Comparison of ENCODE assay signal across 19 cellular contexts in genomic region chr5:116990010-116990409, GRCh38.
DNase-seq lines count a peak whose midpoint lies in the region; ATAC-seq and TF ChIP-seq lines count a peak whose summit lies in the region.
"Had no signal": no experiment of that assay in that cellular context is flagged by ENCODE, and none has a peak within 500 bp of the region (broad histone marks: within the 10 kb centered on the region; RNA-seq: fewer than 3 reads in every experiment).

No MANE protein-coding gene starts in this region.

- DNase-seq in NCI-H446 treated with DMSO at 0.1 percent for 48 hours (lab: John Stamatoyannopoulos, UW) (peak; percentile 6), NCI-H446 (lab: John Stamatoyannopoulos, UW) (no peak), RPMI7951 (ENCODE audit: low read depth) (peak; percentile 43), inferior parietal cortex (ENCODE audit: extremely low spot score) (peak; percentile 23), type B pancreatic cell (ENCODE audit: extremely low spot score, unreplicated experiment) (no peak), body of pancreas (no peak)
- DNase-seq: activated CD4-positive, alpha-beta T cell treated with anti-CD3 and anti-CD28 coated beads for 1 hour; naive B cell; NCI-H1694; NCI-H510A; spleen had no signal

- no peak overlapping the region for H3K27ac Mint-ChIP-seq in type B pancreatic cell
- H3K27ac Mint-ChIP-seq: activated T-helper 2 cell treated with anti-CD3 and anti-CD28 coated beads, Interferon-gamma antibody, Interleukin-2, Interleukin-4, amounts not matched to agents 10 μg/mL and 5 μg/mL and 100 μg/mL, durations not matched to agents 14 hours and 24 hours and 36 hours; naive B cell; progenitor cell of endocrine pancreas had no signal

- no peaks in the 10 kb centered on the region for H3K4me1 ChIP-seq in body of pancreas
- H3K4me1 ChIP-seq: A549, spleen, suprapubic skin had no signal

- ATAC-seq in GM21447 (IDR thresholded peaks at IDR 0.05; ENCODE audit: unreplicated experiment) (no peak), body of pancreas (no peak), GM18505 (IDR thresholded peaks at IDR 0.05; ENCODE audit: unreplicated experiment) (no peak)
- ATAC-seq: A549, SK-N-SH treated with all-trans-retinoic acid at 6 μM for 48 hours had no signal

- intact Hi-C loops in body of pancreas (cut with DNase I), result no loop called here

- H3K27me3 ChIP-seq in body of pancreas, result no peaks in the 10 kb centered on the region
- H3K27me3 ChIP-seq: spleen, suprapubic skin had no signal

- H3K9me3 Mint-ChIP-seq in type B pancreatic cell, result no peaks in the 10 kb centered on the region
- H3K9me3 Mint-ChIP-seq: activated T-helper 2 cell treated with anti-CD3 and anti-CD28 coated beads, Interferon-gamma antibody, Interleukin-2, Interleukin-4, amounts not matched to agents 10 μg/mL and 5 μg/mL and 100 μg/mL, durations not matched to agents 14 hours and 24 hours and 36 hours had no signal

- peak; percentile 62 for TF ChIP-seq CTCF in type B pancreatic cell (conservative IDR thresholded peaks at IDR 0.05)
- TF ChIP-seq CTCF in body of pancreas (IDR thresholded peaks at IDR 0.05), result no peak

- H3K27me3 Mint-ChIP-seq in type B pancreatic cell, result no peaks in the 10 kb centered on the region
- H3K27me3 Mint-ChIP-seq: naive B cell, progenitor cell of endocrine pancreas had no signal

- no peak overlapping the region for H3K27ac ChIP-seq in body of pancreas
- H3K27ac ChIP-seq: A549, spleen, suprapubic skin had no signal

- no peak overlapping the region for H3K4me3 Mint-ChIP-seq in type B pancreatic cell
- H3K4me3 Mint-ChIP-seq: naive B cell had no signal

- TF ChIP-seq POLR2A in body of pancreas (IDR thresholded peaks at IDR 0.05) (no peak), GM18505 (IDR thresholded peaks at IDR 0.05; ENCODE audit: borderline replicate concordance, extremely low read depth, insufficient read depth, insufficient read length) (no peak)

- H3K36me3 Mint-ChIP-seq in type B pancreatic cell, result no peaks in the 10 kb centered on the region
- H3K36me3 Mint-ChIP-seq: naive B cell had no signal

- H3K36me3 ChIP-seq in body of pancreas (replicated peaks in 1 of 2; ENCODE audit: insufficient read depth in 1 of 2, low read depth in 2 of 2), result no peaks in the 10 kb centered on the region
- H3K36me3 ChIP-seq: spleen, suprapubic skin had no signal

- no peaks in the 10 kb centered on the region for H3K9me3 ChIP-seq in body of pancreas
- H3K9me3 ChIP-seq: A549, suprapubic skin had no signal

- peaks cover 17% of the 10 kb centered on the region for H3K4me1 Mint-ChIP-seq in type B pancreatic cell (ENCODE audit: unreplicated experiment)
- H3K4me1 Mint-ChIP-seq: naive B cell had no signal

- WGBS in body of pancreas, 2 donors, result 64 to 71% methylated on average over 3 of the region's 3 CpGs

- no peak overlapping the region for H3K4me3 ChIP-seq in body of pancreas
- H3K4me3 ChIP-seq: A549, lung, spleen, suprapubic skin had no signal

Comparison
In these comparisons a context has a peak if more than half of its experiments do, and no peak if none do; other contexts are left out.
1. DNase-seq: peak in NCI-H446 treated with DMSO at 0.1 percent for 48 hours (single experiment), RPMI7951 (single experiment) and inferior parietal cortex (single experiment); none in NCI-H446 (0 of 2), type B pancreatic cell (single experiment) and body of pancreas (0 of 4).